Comparison of ENCODE assay signal across 9 cellular contexts in the genomic region with DNA sequence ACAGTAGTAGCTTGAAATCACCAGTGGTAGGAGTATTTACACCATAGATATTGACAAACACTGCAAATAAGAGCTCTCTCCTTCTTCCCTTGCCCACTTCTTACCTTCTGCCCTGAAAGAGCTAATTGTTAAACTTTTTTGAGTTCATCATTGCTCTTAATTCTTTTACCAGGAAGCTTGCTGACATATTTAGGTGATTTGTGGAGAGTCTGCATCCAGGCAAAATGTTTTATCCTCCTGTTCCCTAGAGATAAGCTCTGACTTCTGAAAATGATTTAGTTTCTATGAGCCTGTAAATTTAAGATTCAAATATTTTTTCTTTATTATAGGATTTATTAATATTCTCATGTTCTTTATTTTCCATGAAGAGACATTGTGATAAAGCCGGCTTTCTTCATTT.
"Had no signal": no experiment of that assay in that cellular context is flagged by ENCODE, and none has a peak within 500 bp of the region (broad histone marks: within the 10 kb centered on the region; RNA-seq: fewer than 3 reads in every experiment).

No MANE protein-coding gene starts in this region.

- H3K27me3 Mint-ChIP-seq: IgD-negative memory B cell had no signal

- H3K9me3 Mint-ChIP-seq: H9 had no signal

- H3K27ac Mint-ChIP-seq: H9, IgD-negative memory B cell had no signal

- H2AFZ ChIP-seq: GM23248 had no signal

- H3K4me1 Mint-ChIP-seq: H9, IgD-negative memory B cell had no signal

- H3K4me3 Mint-ChIP-seq: H9, IgD-negative memory B cell had no signal

- FAIRE-seq: H1, H54, HepG2 had no signal

- H3K27ac ChIP-seq: GM23248, HL-60 had no signal

- H3K4me3 ChIP-seq: GM23248 had no signal

- H3K36me3 Mint-ChIP-seq: IgD-negative memory B cell had no signal

- ATAC-seq: HepG2 had no signal

- DNase-seq: GM23248, H9, HCEC 1CT, KG1 had no signal
